8 cellular contexts compared by ENCODE assay signal in the genomic region with DNA sequence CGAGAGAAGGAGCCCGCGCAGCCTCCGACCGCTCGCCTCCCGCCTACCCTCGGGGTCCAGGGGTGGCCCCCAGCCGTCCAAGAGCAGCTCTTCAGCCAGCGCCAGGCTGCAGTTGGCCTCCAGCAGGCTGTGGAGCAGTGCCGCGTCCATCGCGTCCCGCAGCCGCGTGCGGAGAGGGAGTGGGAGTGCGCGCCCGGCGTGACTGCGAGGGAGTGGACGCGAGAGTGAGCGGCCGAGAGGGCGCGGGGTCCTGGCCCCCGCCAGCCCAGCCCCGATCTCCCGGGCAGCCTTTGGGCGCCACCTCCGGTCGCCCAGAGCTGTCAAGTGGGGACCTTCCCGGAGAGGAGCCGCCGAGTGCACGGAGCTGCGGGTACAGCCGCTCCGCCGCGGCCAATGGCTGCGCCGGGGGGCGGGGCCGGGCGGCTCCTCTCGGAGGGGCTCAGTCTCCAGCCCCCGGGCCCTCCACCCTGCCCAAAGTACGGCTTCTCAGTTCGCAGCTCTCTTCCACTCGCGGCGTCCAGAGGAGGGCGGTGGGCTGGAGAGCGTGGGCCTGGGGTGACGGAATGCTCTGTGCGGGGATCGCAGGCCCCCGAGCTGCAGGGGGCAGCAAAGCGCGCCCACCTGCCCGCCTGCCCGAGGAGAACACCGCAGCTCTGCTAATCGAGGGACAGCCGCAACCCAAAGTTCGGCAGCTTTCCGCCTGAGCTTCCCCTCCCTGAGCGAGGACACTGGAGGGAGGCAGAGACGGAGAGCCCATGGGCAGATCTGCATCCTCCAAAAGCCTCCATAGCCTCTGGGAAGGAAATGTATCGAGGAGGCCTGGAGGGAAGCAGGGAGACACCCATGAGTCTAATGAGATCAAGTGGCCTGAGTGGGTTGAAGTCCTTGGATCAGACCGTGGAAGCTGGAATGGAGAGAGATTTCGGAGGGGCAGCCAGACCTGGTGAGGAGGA. TPM values are rescaled to one million over a fixed set of nuclear protein-coding genes. Genes with fewer than 3 reads are reported as not detected.
DNase-seq lines count a peak whose midpoint lies in the region; ATAC-seq, FAIRE-seq and TF ChIP-seq lines count a peak whose summit lies in the region.

A gene (minus strand): TSS at position 326 of the 953 bp plus-strand sequence. CDS start 176 bp downstream, at position 150.

- H3K27ac ChIP-seq in HepG2 (ENCODE audit: extremely low read length, insufficient read depth, low read length), result no peak within 1 kb of the TSS

- WGBS in HepG2 (ENCODE audit: low lambda C conversion rate), result 33% methylated on average over 37 of the region's 76 CpGs

- no TSS peak for BruUV-seq in HepG2 (replicated peaks; lab: Mats Ljungman, UMichigan)

- TF ChIP-seq CTCF in HepG2 (CRISPR knock-in tag; IDR thresholded peaks at IDR 0.05), result peak; percentile 68

- H3K9ac ChIP-seq in HepG2 (ENCODE audit: insufficient read depth, low read depth, low read length), result no peak within 1 kb of the TSS

- no peaks in the 10 kb centered on the region for H3K36me3 ChIP-seq in HepG2 (replicated peaks in 1 of 2; ENCODE audit: control insufficient read depth in 1 of 2, insufficient read depth in 2 of 2, low read length in 2 of 2)

- no peak for FAIRE-seq in HepG2 (lab: Jason Lieb, UNC)

- H3K27me3 ChIP-seq in HepG2 (ENCODE audit: control insufficient read depth in 1 of 2, insufficient read depth in 2 of 2, low read length in 2 of 2), result peaks cover 4 to 42% of the 10 kb centered on the region in 2 experiments; a peak in 4 of 5 replicates

- no peak within 1 kb of the TSS for H2AFZ ChIP-seq in HepG2 (ENCODE audit: low read length)

- H3K9me3 ChIP-seq in HepG2 (ENCODE audit: low read length), result no peaks in the 10 kb centered on the region

- intact Hi-C loops in HepG2 (cut with micrococcal nuclease; ENCODE audit: unreplicated experiment), result loop anchor here (1.0 kb wide), 1 partner anchor 58 kb away; no protein-coding TSS in a partner anchor

- peak within 1 kb of the TSS; percentile 57 for H3K4me2 ChIP-seq in HepG2 (ENCODE audit: low read depth, low read length)

- H3K4me3 ChIP-seq in HepG2 (replicated peaks in 1 of 3; ENCODE audit: insufficient read depth in 1 of 3, low read depth in 2 of 3, low read length in 3 of 3), result peak within 1 kb of the TSS in 2 of 3 experiments; percentile 31 to 54; a peak in 3 of 6 replicates

- DNase-seq in DMS53 (lab: John Stamatoyannopoulos, UW), result peak; percentile 80
- DNase-seq in NCI-H128 (lab: John Stamatoyannopoulos, UW; ENCODE audit: unreplicated experiment), result peak; percentile 34
- peak; percentile 32 for DNase-seq in astrocyte of the hippocampus (ENCODE audit: low read depth, low spot score)
- DNase-seq in HepG2 (ENCODE audit: low spot score), result no peak
- peak; percentile 43 to 54 for DNase-seq in stimulated activated naive CD8-positive, alpha-beta T cell treated with anti-CD3 and anti-CD28 coated beads, Interleukin-15, amount 100 ng/mL, for 72 hours

- peaks cover 21% of the 10 kb centered on the region for H3K4me1 Mint-ChIP-seq in stimulated activated naive CD8-positive, alpha-beta T cell treated with anti-CD3 and anti-CD28 coated beads, Interleukin-15, amount 100 ng/mL, for 72 hours

- H3K27ac Mint-ChIP-seq in stimulated activated naive CD8-positive, alpha-beta T cell treated with anti-CD3 and anti-CD28 coated beads, Interleukin-15, amount 100 ng/mL, for 72 hours, result peak within 1 kb of the TSS in 1 of 2 donors; percentile 64

- H4K20me1 ChIP-seq in HepG2 (ENCODE audit: insufficient read depth, low read length), result no peaks in the 10 kb centered on the region

- no peaks in the 10 kb centered on the region for H3K4me1 ChIP-seq in HepG2 (ENCODE audit: insufficient read depth, low read length)

- no peak for TF ChIP-seq EP300 in HepG2 (IDR thresholded peaks at IDR 0.05; ENCODE audit: low read depth in 2 of 2, low read length in 2 of 2)
- TF ChIP-seq EP300 in HepG2 (CRISPR knock-in tag; IDR thresholded peaks at IDR 0.05; ENCODE audit: borderline replicate concordance), result no peak

- H3K27me3 Mint-ChIP-seq in stimulated activated naive CD8-positive, alpha-beta T cell treated with anti-CD3 and anti-CD28 coated beads, Interleukin-15, amount 100 ng/mL, for 72 hours, result peaks cover 82% of the 10 kb centered on the region

- POLR2A ChIA-PET in HepG2 (lab: Yijun Ruan, JAX), result no interaction called here

- peak within 1 kb of the TSS; percentile 68 to 83 for H3K4me3 Mint-ChIP-seq in stimulated activated naive CD8-positive, alpha-beta T cell treated with anti-CD3 and anti-CD28 coated beads, Interleukin-15, amount 100 ng/mL, for 72 hours

- H3K79me2 ChIP-seq in HepG2 (ENCODE audit: insufficient read depth, low read length), result no peaks in the 10 kb centered on the region

- TF ChIP-seq POLR2A in HepG2 (IDR thresholded peaks at IDR 0.05; ENCODE audit: insufficient read depth in 1 of 2, low read depth in 2 of 2, low read length in 2 of 2), result no peak

- CTCF ChIA-PET in HepG2 (lab: Yijun Ruan, JAX; ENCODE audit: low intra/inter-chr PET ratio, low total read pairs), result interaction anchor here (0.8 kb wide), 1 partner anchor 58 kb away, joined by 3 read pairs; no protein-coding TSS in a partner anchor

- peak; percentile 81 for ATAC-seq in HepG2
- peak; percentile 83 for ATAC-seq in stimulated activated naive CD8-positive, alpha-beta T cell treated with anti-CD3 and anti-CD28 coated beads, Interleukin-15, amount 100 ng/mL, for 72 hours
- ATAC-seq in HG02938 (IDR thresholded peaks at IDR 0.05; ENCODE audit: unreplicated experiment), result no peak
- no peak for ATAC-seq in HG02981 (IDR thresholded peaks at IDR 0.05; ENCODE audit: unreplicated experiment)
- no peak for ATAC-seq in HG03159 (IDR thresholded peaks at IDR 0.05; ENCODE audit: unreplicated experiment)

- TF ChIP-seq RAD21 in HepG2 (CRISPR knock-in tag; IDR thresholded peaks at IDR 0.05), result peak; percentile 22; the same call in 1 of the 2 replicates

- in situ Hi-C loops in HepG2 (cut with HindIII; ENCODE audit: extremely low pct_ligation_motif_present, low pct_unique_long_range_greater_than_20kb), result no loop called here

- H3K9me3 Mint-ChIP-seq in stimulated activated naive CD8-positive, alpha-beta T cell treated with anti-CD3 and anti-CD28 coated beads, Interleukin-15, amount 100 ng/mL, for 72 hours, result no peaks in the 10 kb centered on the region

TF ChIP-seq in HepG2, 621 proteins besides CTCF, POLR2A, EP300 and RAD21 (continues in another document):
- TF ChIP-seq ZBTB7A (CRISPR knock-in tag; IDR thresholded peaks at IDR 0.05), result no peak
- peak; percentile 26; the same call in 1 of the 2 replicates for TF ChIP-seq ZNF777 (CRISPR knock-in tag; IDR thresholded peaks at IDR 0.05)
- TF ChIP-seq MBNL3 (CRISPR knock-in tag; conservative IDR thresholded peaks at IDR 0.05), result no peak
- no peak for TF ChIP-seq MEIS2 (CRISPR knock-in tag; IDR thresholded peaks at IDR 0.05)
- TF ChIP-seq SMAD3 (CRISPR knock-in tag; IDR thresholded peaks at IDR 0.05), result no peak
- TF ChIP-seq, protein P1, sequence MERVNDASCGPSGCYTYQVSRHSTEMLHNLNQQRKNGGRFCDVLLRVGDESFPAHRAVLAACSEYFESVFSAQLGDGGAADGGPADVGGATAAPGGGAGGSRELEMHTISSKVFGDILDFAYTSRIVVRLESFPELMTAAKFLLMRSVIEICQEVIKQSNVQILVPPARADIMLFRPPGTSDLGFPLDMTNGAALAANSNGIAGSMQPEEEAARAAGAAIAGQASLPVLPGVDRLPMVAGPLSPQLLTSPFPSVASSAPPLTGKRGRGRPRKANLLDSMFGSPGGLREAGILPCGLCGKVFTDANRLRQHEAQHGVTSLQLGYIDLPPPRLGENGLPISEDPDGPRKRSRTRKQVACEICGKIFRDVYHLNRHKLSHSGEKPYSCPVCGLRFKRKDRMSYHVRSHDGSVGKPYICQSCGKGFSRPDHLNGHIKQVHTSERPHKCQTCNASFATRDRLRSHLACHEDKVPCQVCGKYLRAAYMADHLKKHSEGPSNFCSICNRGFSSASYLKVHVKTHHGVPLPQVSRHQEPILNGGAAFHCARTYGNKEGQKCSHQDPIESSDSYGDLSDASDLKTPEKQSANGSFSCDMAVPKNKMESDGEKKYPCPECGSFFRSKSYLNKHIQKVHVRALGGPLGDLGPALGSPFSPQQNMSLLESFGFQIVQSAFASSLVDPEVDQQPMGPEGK (CRISPR knock-in tag; IDR thresholded peaks at IDR 0.05), result no peak

RNA-seq across cellular contexts. Expression of the gene that starts here (rescaled TPM):
- total RNA-seq in HepG2 (2016; rRNA removed; fragmentation: Illumina TruSeq; extraction: Trizol), result not detected in 2 replicates
- not detected in 2 replicates for total RNA-seq in HepG2 (2016; cell fraction: cytosol; rRNA removed; fragmentation: Illumina TruSeq; extraction: Trizol; ENCODE audit: low read depth)
- not detected in 2 replicates for total RNA-seq in HepG2 (2016; cell fraction: insoluble cytoplasmic fraction; rRNA removed; fragmentation: Illumina TruSeq; extraction: Trizol)
- not detected in 2 replicates for total RNA-seq in HepG2 (2016; cell fraction: membrane; rRNA removed; fragmentation: Illumina TruSeq; extraction: Trizol)
- total RNA-seq in HepG2 (2016; cell fraction: nucleus; rRNA removed; fragmentation: Illumina TruSeq; extraction: Trizol), result not detected in 2 replicates
- not detected in 2 replicates for polyA plus RNA-seq in HepG2 (2011; rRNA removed)
- not detected in 2 replicates for polyA plus RNA-seq in HepG2 (2011; cell fraction: cytosol; rRNA removed)
- not detected in 2 replicates for polyA plus RNA-seq in HepG2 (2011; cell fraction: nucleus; rRNA removed)
- 0.11 TPM in 1 of 2 replicates, not detected in the other for polyA plus RNA-seq in HepG2 (2012)
- polyA plus RNA-seq in HepG2 (2016; cell fraction: cytosol; fragmentation: Illumina TruSeq; extraction: Trizol; ENCODE audit: low read depth), result not detected in 2 replicates
- polyA plus RNA-seq in HepG2 (2016; cell fraction: insoluble cytoplasmic fraction; fragmentation: Illumina TruSeq; extraction: Trizol; ENCODE audit: low read depth), result not detected in 2 replicates
- polyA plus RNA-seq in HepG2 (2016; cell fraction: membrane; fragmentation: Illumina TruSeq; extraction: Trizol; ENCODE audit: low read depth), result not detected in 2 replicates
- not detected in 2 replicates for polyA plus RNA-seq in HepG2 (2016; cell fraction: nucleus; fragmentation: Illumina TruSeq; extraction: Trizol; ENCODE audit: insufficient read depth, low read depth)
- polyA minus RNA-seq in HepG2 (2011; rRNA and poly(A)+ RNA removed; ENCODE audit: low replicate concordance), result not detected in 2 replicates
- polyA minus RNA-seq in HepG2 (2011; cell fraction: cytosol; rRNA and poly(A)+ RNA removed), result not detected in 2 replicates
- not detected in 2 replicates for polyA minus RNA-seq in HepG2 (2011; cell fraction: nucleus; rRNA and poly(A)+ RNA removed)

Comparison
In these comparisons a context has a peak if more than half of its experiments do, and no peak if none do; other contexts are left out.
1. Peak in ATAC-seq, H3K4me3 ChIP-seq and H3K4me2 ChIP-seq in HepG2; RNA of the gene not detected or under 1 TPM.